Comparison of ENCODE assay signal across 1 cellular context in genomic region chr20:58650181-58650775, GRCh38.
TF ChIP-seq lines count a peak whose summit lies in the region.

No MANE protein-coding gene starts in this region.

TF ChIP-seq in H1, 55 proteins besides CTCF, POLR2A, EP300 and RAD21:
- TF ChIP-seq GABPA (IDR thresholded peaks at IDR 0.05; ENCODE audit: borderline replicate concordance, insufficient read depth, low read length) (no peak), MAFK (IDR thresholded peaks at IDR 0.05; ENCODE audit: low read depth, low read length) (no peak), SIRT6 (IDR thresholded peaks at IDR 0.05; ENCODE audit: low read length) (no peak), HDAC2 (IDR thresholded peaks at IDR 0.05; ENCODE audit: borderline replicate concordance in 1 of 2, low read depth in 2 of 2, low read length in 2 of 2) (0 out of 4 replicates have a peak, but pooled peaks of 1 of the 2 experiments have one; percentile 23), JUN (IDR thresholded peaks at IDR 0.05; ENCODE audit: low read depth, low read length) (no peak), RXRA (IDR thresholded peaks at IDR 0.05; ENCODE audit: insufficient read depth, low read depth, low read length) (no peak), BRCA1 (IDR thresholded peaks at IDR 0.05; ENCODE audit: low read depth, low read length) (no peak), EZH2 (IDR thresholded peaks at IDR 0.05; ENCODE audit: low read depth, low read length, severe bottlenecking) (no peak), MAX (IDR thresholded peaks at IDR 0.05) (no peak), RFX5 (IDR thresholded peaks at IDR 0.05; ENCODE audit: borderline replicate concordance, low read depth, low read length) (no peak), POU5F1 (IDR thresholded peaks at IDR 0.05; ENCODE audit: low read depth, low read length) (no peak), SRF (IDR thresholded peaks at IDR 0.05; ENCODE audit: low read depth, low read length) (no peak), BACH1 (IDR thresholded peaks at IDR 0.05; ENCODE audit: low read length) (peak; percentile 21), NANOG (IDR thresholded peaks at IDR 0.05; ENCODE audit: insufficient read depth, low read depth, low read length, poor library complexity, severe bottlenecking) (no peak), CHD1 (IDR thresholded peaks at IDR 0.05; ENCODE audit: low read depth, low read length) (no peak), ASH2L (IDR thresholded peaks at IDR 0.05; ENCODE audit: low read length) (no peak), CHD7 (IDR thresholded peaks at IDR 0.05; ENCODE audit: insufficient replicate concordance, low read length) (no peak), GTF2F1 (IDR thresholded peaks at IDR 0.05; ENCODE audit: borderline replicate concordance, low read depth, low read length) (no peak), RNF2 (IDR thresholded peaks at IDR 0.05; ENCODE audit: borderline replicate concordance, low read depth, low read length, missing control alignments, poor library complexity, severe bottlenecking) (peak; percentile 0), POLR2AphosphoS5 (IDR thresholded peaks at IDR 0.05; ENCODE audit: low read depth, low read length) (no peak), ATF3 (IDR thresholded peaks at IDR 0.05; ENCODE audit: insufficient read depth, low read depth, low read length) (no peak)
